1 cellular context compared by ENCODE assay signal in genomic region chr5:58060971-58061370, GRCh38.
TF ChIP-seq lines count a peak whose summit lies in the region.

No MANE protein-coding gene starts in this region.

TF ChIP-seq in HepG2, 621 proteins besides CTCF, POLR2A, EP300 and RAD21:
- TF ChIP-seq ZFX (CRISPR knock-in tag; IDR thresholded peaks at IDR 0.05; ENCODE audit: low read depth): no peak
- no peak for TF ChIP-seq GABPB1 (CRISPR knock-in tag; IDR thresholded peaks at IDR 0.05)
- TF ChIP-seq ZNF18 (CRISPR knock-in tag; IDR thresholded peaks at IDR 0.05; ENCODE audit: insufficient replicate concordance): no peak
- no peak for TF ChIP-seq ZNF253 (CRISPR knock-in tag; IDR thresholded peaks at IDR 0.05; ENCODE audit: borderline replicate concordance)
- TF ChIP-seq ZNF724P (CRISPR knock-in tag; IDR thresholded peaks at IDR 0.05; ENCODE audit: borderline replicate concordance): no peak
- no peak for TF ChIP-seq PHF20 (CRISPR knock-in tag; IDR thresholded peaks at IDR 0.05)
- TF ChIP-seq SNAPC4 (CRISPR knock-in tag; IDR thresholded peaks at IDR 0.05): no peak
- no peak for TF ChIP-seq AKNA (CRISPR knock-in tag; IDR thresholded peaks at IDR 0.05; ENCODE audit: borderline replicate concordance)
